1 cellular context compared by ENCODE assay signal in the genomic region with DNA sequence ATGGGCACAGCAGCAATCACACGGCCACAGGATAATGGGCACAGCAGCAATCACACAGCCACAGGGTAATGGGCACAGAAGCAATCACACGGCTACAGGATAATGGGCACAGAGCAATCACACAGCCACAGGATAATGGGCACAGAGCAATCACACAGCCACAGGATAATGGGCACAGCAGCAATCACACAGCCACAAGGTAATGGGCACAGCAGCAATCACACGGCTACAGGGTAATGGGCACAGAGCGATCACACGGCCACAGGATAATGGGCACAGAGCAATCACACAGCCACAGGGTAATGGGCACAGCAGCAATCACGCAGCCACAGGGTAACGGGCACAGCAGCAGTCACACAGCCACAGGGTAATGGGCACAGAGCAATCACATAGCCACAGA.
A peak's percentile ranks its signal among the peaks of the same experiment; 100 is the strongest.
TF ChIP-seq lines count a peak whose summit lies in the region.

No MANE protein-coding gene starts in this region.

TF ChIP-seq in K562, 482 proteins besides CTCF, POLR2A, EP300 and RAD21:
- TF ChIP-seq ZC3H11A (IDR thresholded peaks at IDR 0.05; ENCODE audit: low read depth, low read length) = peak; percentile 82; the same call in 1 of the 2 replicates
